In genomic region chr5:94793113-94793815, GRCh38 we compare ENCODE assay signal across 10 cellular contexts.
A peak's percentile ranks its signal among the peaks of the same experiment; 100 is the strongest.
DNase-seq lines count a peak whose midpoint lies in the region; ATAC-seq and TF ChIP-seq lines count a peak whose summit lies in the region.
"Had no signal": no experiment of that assay in that cellular context is flagged by ENCODE, and none has a peak within 500 bp of the region (broad histone marks: within the 10 kb centered on the region; RNA-seq: fewer than 3 reads in every experiment).

No MANE protein-coding gene starts in this region.

- POLR2A ChIA-PET in CD4-positive, alpha-beta memory T cell (lab: Charles Lee; ENCODE audit: partially characterized antibody), result interaction anchor here (0.6 to 1.6 kb wide), 4 partner anchors 10 to 684 kb away, joined by 3 to 5 read pairs (median 3); no protein-coding TSS in a partner anchor

- peak overlapping the region; percentile 30 for H3K27ac ChIP-seq in CD4-positive, alpha-beta memory T cell (ENCODE audit: low read depth, low read length)
- H3K27ac ChIP-seq in muscle layer of duodenum (ENCODE audit: low read length) (peak overlapping the region; percentile 32), heart left ventricle (peak overlapping the region in 1 of 12 donors; percentile 63)

- intact Hi-C loops in CD4-positive, alpha-beta memory T cell (cut with micrococcal nuclease), result loop anchor here (5.0 kb wide), 1 partner anchor 59 kb away; no protein-coding TSS in a partner anchor
- intact Hi-C loops in heart left ventricle (cut with DNase I), result no loop called here
- intact Hi-C loops in head of caudate nucleus (cut with DNase I), result no loop called here

- WGBS in heart left ventricle, 4 donors, result 65 to 70% (median 68%) methylated on average over 4 of the region's 4 CpGs

- no peaks in the 10 kb centered on the region for H3K36me3 Mint-ChIP-seq in CD4-positive, alpha-beta memory T cell

- peak overlapping the region in 1 of 2 donors; percentile 15 for H3K4me3 ChIP-seq in CD4-positive, alpha-beta memory T cell (ENCODE audit: low read length in 2 of 2)
- no peak overlapping the region for H3K4me3 ChIP-seq in muscle layer of duodenum (ENCODE audit: low read depth in 1 of 2, low read length in 2 of 2)
- no peak overlapping the region for H3K4me3 ChIP-seq in heart left ventricle
- H3K4me3 ChIP-seq: K562 had no signal

- TF ChIP-seq POLR2A in heart left ventricle (IDR thresholded peaks at IDR 0.05), result no peak

- CTCF ChIA-PET in CD4-positive, alpha-beta memory T cell (lab: Charles Lee; ENCODE audit: partially characterized antibody), result interaction anchor here (1.1 kb wide), 1 partner anchor 57 kb away, joined by 4 read pairs; no protein-coding TSS in a partner anchor

- peak; percentile 100 for ATAC-seq in GM19328 (IDR thresholded peaks at IDR 0.05; ENCODE audit: unreplicated experiment)
- ATAC-seq in HG03280 (IDR thresholded peaks at IDR 0.05; ENCODE audit: unreplicated experiment), result peak; percentile 100
- no peak for ATAC-seq in heart left ventricle
- ATAC-seq: K562 had no signal

- H3K4me1 Mint-ChIP-seq in CD4-positive, alpha-beta memory T cell, result peaks cover 29 to 47% (median 34%) of the 10 kb centered on the region in 4 donors

- peak overlapping the region; percentile 85 to 95 (median 90) for H3K27ac Mint-ChIP-seq in CD4-positive, alpha-beta memory T cell

- peaks cover 32% of the 10 kb centered on the region for H3K4me1 ChIP-seq in CD4-positive, alpha-beta memory T cell (ENCODE audit: insufficient read depth, low read length)
- H3K4me1 ChIP-seq in muscle layer of duodenum (ENCODE audit: control insufficient read depth in 1 of 2, insufficient read depth in 2 of 2, low read length in 2 of 2), result no peaks in the 10 kb centered on the region
- H3K4me1 ChIP-seq in heart left ventricle, result no peaks in the 10 kb centered on the region

- no peak for TF ChIP-seq CTCF in heart left ventricle (IDR thresholded peaks at IDR 0.05)

- H3K27me3 Mint-ChIP-seq in CD4-positive, alpha-beta memory T cell, result no peaks in the 10 kb centered on the region

- peak overlapping the region; percentile 21 to 66 (median 38) for H3K4me3 Mint-ChIP-seq in CD4-positive, alpha-beta memory T cell

- peak; percentile 29 to 58 (median 54) for DNase-seq in CD4-positive, alpha-beta memory T cell
- peak; percentile 13 to 15 for DNase-seq in activated CD4-positive, alpha-beta T cell treated with anti-CD3 and anti-CD28 coated beads, Interleukin-2, amount 50 U/mL, for 48 hours
- DNase-seq in heart left ventricle (no peak), head of caudate nucleus (no peak)
- no peak for DNase-seq in activated CD4-positive, CD25-positive, alpha-beta regulatory T cell (lab: John Stamatoyannopoulos, UW)
- DNase-seq: left cardiac atrium had no signal

- H3K9me3 ChIP-seq in CD4-positive, alpha-beta memory T cell (ENCODE audit: control insufficient read depth in 1 of 2, low read length in 2 of 2), result no peaks in the 10 kb centered on the region
- H3K9me3 ChIP-seq in muscle layer of duodenum (ENCODE audit: control insufficient read depth in 1 of 2, low read length in 2 of 2) (no peaks in the 10 kb centered on the region), heart left ventricle (no peaks in the 10 kb centered on the region)

- no peaks in the 10 kb centered on the region for H3K9me3 Mint-ChIP-seq in CD4-positive, alpha-beta memory T cell

- H3K27me3 ChIP-seq in CD4-positive, alpha-beta memory T cell (ENCODE audit: insufficient read depth, low read length), result no peaks in the 10 kb centered on the region
- H3K27me3 ChIP-seq in muscle layer of duodenum (ENCODE audit: low read depth, low read length) (no peaks in the 10 kb centered on the region), heart left ventricle (no peaks in the 10 kb centered on the region)

- no peaks in the 10 kb centered on the region for H3K36me3 ChIP-seq in CD4-positive, alpha-beta memory T cell (ENCODE audit: insufficient read depth, low read length)
- H3K36me3 ChIP-seq in muscle layer of duodenum (ENCODE audit: control insufficient read depth in 1 of 2, insufficient read depth in 2 of 2, low read length in 2 of 2) (peaks cover 0 to 4% of the 10 kb centered on the region in 2 donors), heart left ventricle (peaks cover 0 to 7% (median 0%) of the 10 kb centered on the region in 9 donors)

Comparison
In these comparisons a context has a peak if more than half of its experiments do, and no peak if none do; other contexts are left out.
1. DNase-seq: peak in CD4-positive, alpha-beta memory T cell (5 of 5) and activated CD4-positive, alpha-beta T cell treated with anti-CD3 and anti-CD28 coated beads, Interleukin-2, amount 50 U/mL, for 48 hours (2 of 2); none in heart left ventricle (0 of 5), head of caudate nucleus (0 of 42) and activated CD4-positive, CD25-positive, alpha-beta regulatory T cell (0 of 4).
2. ATAC-seq: peak in GM19328 (single experiment) and HG03280 (single experiment); none in heart left ventricle (0 of 4).